In genomic region chr3:27253831-27254230, GRCh38 we compare ENCODE assay signal across 7 cellular contexts.
DNase-seq lines count a peak whose midpoint lies in the region; ATAC-seq, FAIRE-seq and TF ChIP-seq lines count a peak whose summit lies in the region.

No MANE protein-coding gene starts in this region.

- H3K4me3 ChIP-seq in PC-3 (ENCODE audit: low read length) (no peak overlapping the region), epithelial cell of esophagus (ENCODE audit: low read length) (no peak overlapping the region), pancreas (no peak overlapping the region)

- CTCF ChIA-PET in PC-3 (lab: Charles Lee) = interaction anchor here (0.5 to 1.8 kb wide), 6 partner anchors 16 to 1240 kb away, joined by 3 to 18 read pairs (median 3); no protein-coding TSS in a partner anchor

- peak; percentile 86 for TF ChIP-seq CTCF in PC-3 (conservative IDR thresholded peaks at IDR 0.05; ENCODE audit: low read depth, low read length)
- peak; percentile 69 for TF ChIP-seq CTCF in epithelial cell of esophagus (IDR thresholded peaks at IDR 0.05; ENCODE audit: insufficient read depth, low read depth, low read length, missing control alignments)
- peak in 1 of 4 donors; percentile 20 for TF ChIP-seq CTCF in pancreas (IDR thresholded peaks at IDR 0.05)

- BruUV-seq in PC-3 (replicated peaks; lab: Mats Ljungman, UMichigan) = no TSS peak

- no peak overlapping the region for H3K9ac ChIP-seq in PC-3 (ENCODE audit: low read length)

- no peaks in the 10 kb centered on the region for H3K9me2 ChIP-seq in PC-3 (replicated peaks; ENCODE audit: low read length)

- no peak for FAIRE-seq in pancreas (lab: Jason Lieb, UNC)

- POLR2A ChIA-PET in PC-3 (lab: Charles Lee; ENCODE audit: unreplicated experiment) = no interaction called here

- H3K27me3 ChIP-seq in PC-3 (ENCODE audit: low read length) (no peaks in the 10 kb centered on the region), pancreas (no peaks in the 10 kb centered on the region)

- H3K36me3 ChIP-seq in PC-3 (ENCODE audit: low read depth, low read length) (no peaks in the 10 kb centered on the region), pancreas (no peaks in the 10 kb centered on the region)

- H3K79me2 ChIP-seq in PC-3 (ENCODE audit: low read length) = no peaks in the 10 kb centered on the region

- no peaks in the 10 kb centered on the region for H4K20me1 ChIP-seq in PC-3 (ENCODE audit: low read length)

- H3K9me3 ChIP-seq in PC-3 (ENCODE audit: low read length) (no peaks in the 10 kb centered on the region), pancreas (no peaks in the 10 kb centered on the region)

- H3K4me1 ChIP-seq in PC-3 (ENCODE audit: insufficient read depth, low read length) (no peaks in the 10 kb centered on the region), pancreas (no peaks in the 10 kb centered on the region)

- no peak overlapping the region for H3K4me2 ChIP-seq in PC-3 (ENCODE audit: low read length)

- H3K27ac ChIP-seq in PC-3 (ENCODE audit: low read length) (no peak overlapping the region), pancreas (no peak overlapping the region)

- WGBS in pancreas, 2 donors = 46 to 59% methylated on average over 7 of the region's 7 CpGs

- H3F3A ChIP-seq in PC-3 (ENCODE audit: low read length, unreplicated experiment) = no peaks in the 10 kb centered on the region

- DNase-seq in EH (ENCODE audit: low read depth) (peak; percentile 67), PC-3 (peak; percentile 81), epithelial cell of esophagus (ENCODE audit: low read depth) (peak; percentile 76), pancreas (peak; percentile 6 to 48 (median 26)), activated gamma-delta T cell treated with Interleukin-2 at 50 U/mL for 16 hours (no peak)

- peak; percentile 89 for ATAC-seq in GM18909 (IDR thresholded peaks at IDR 0.05; ENCODE audit: poor library complexity, unreplicated experiment)
- peak; percentile 77 for ATAC-seq in HG03139 (IDR thresholded peaks at IDR 0.05; ENCODE audit: unreplicated experiment)
- ATAC-seq in PC-3 = peak; percentile 100
- peak in 3 of 4 donors; percentile 74 to 96 (median 89) for ATAC-seq in pancreas

- H2AFZ ChIP-seq in PC-3 (ENCODE audit: low read length) = no peak overlapping the region

- intact Hi-C loops in PC-3 (cut with micrococcal nuclease) = loop anchor here (1.0 kb wide), 1 partner anchor 120 kb away; no protein-coding TSS in a partner anchor
- intact Hi-C loops in pancreas (cut with DNase I) = no loop called here
